In genomic region chr19:12722566-12723382, GRCh38 we compare ENCODE assay signal across 1 cellular context.
TF ChIP-seq lines count a peak whose summit lies in the region.

No MANE protein-coding gene starts in this region.

TF ChIP-seq in HepG2, 621 proteins besides CTCF, POLR2A, EP300 and RAD21 (continued from another document and continues in another):
- TF ChIP-seq ZNF142 (CRISPR knock-in tag; IDR thresholded peaks at IDR 0.05), result 0 out of 2 replicates have a peak, but pooled peaks have one; percentile 28
- TF ChIP-seq SP2 (CRISPR knock-in tag; IDR thresholded peaks at IDR 0.05), result peak; percentile 32; the same call in 1 of the 2 replicates
- no peak for TF ChIP-seq RNF219 (CRISPR knock-in tag; IDR thresholded peaks at IDR 0.05)
- peak; percentile 84 for TF ChIP-seq ZNF143 (CRISPR knock-in tag; IDR thresholded peaks at IDR 0.05)
- TF ChIP-seq ZNF572 (CRISPR knock-in tag; IDR thresholded peaks at IDR 0.05), result no peak
- peak; percentile 39; the same call in 1 of the 2 replicates for TF ChIP-seq ZFX (CRISPR knock-in tag; IDR thresholded peaks at IDR 0.05; ENCODE audit: low read depth)
- no peak for TF ChIP-seq ZBTB3 (CRISPR knock-in tag; IDR thresholded peaks at IDR 0.05; ENCODE audit: borderline replicate concordance, low read depth)
- no peak for TF ChIP-seq RFX1 (IDR thresholded peaks at IDR 0.05)
- TF ChIP-seq CEBPB (IDR thresholded peaks at IDR 0.05; ENCODE audit: borderline replicate concordance, low read depth, low read length), result peak; percentile 75; the same call in 1 of the 2 replicates
- no peak for TF ChIP-seq ZNF34 (CRISPR knock-in tag; IDR thresholded peaks at IDR 0.05; ENCODE audit: borderline replicate concordance)
- no peak for TF ChIP-seq PCBP2 (optimal IDR thresholded peaks at IDR 0.05; ENCODE audit: low read depth, low read length, poor library complexity, severe bottlenecking)
- TF ChIP-seq GMEB1 (CRISPR knock-in tag; IDR thresholded peaks at IDR 0.05; ENCODE audit: borderline replicate concordance), result peak; percentile 26; the same call in 1 of the 2 replicates
- TF ChIP-seq PAWR (CRISPR knock-in tag; IDR thresholded peaks at IDR 0.05; ENCODE audit: borderline replicate concordance), result no peak
- no peak for TF ChIP-seq ZNF33B (CRISPR knock-in tag; IDR thresholded peaks at IDR 0.05)
- TF ChIP-seq TCF7L2 (IDR thresholded peaks at IDR 0.05; ENCODE audit: low read depth, low read length), result no peak
- TF ChIP-seq MAFG (CRISPR knock-in tag; IDR thresholded peaks at IDR 0.05), result no peak
- no peak for TF ChIP-seq RFXANK (CRISPR knock-in tag; IDR thresholded peaks at IDR 0.05)
- no peak for TF ChIP-seq ZBTB20 (CRISPR knock-in tag; IDR thresholded peaks at IDR 0.05; ENCODE audit: borderline replicate concordance, low read depth)
- no peak for TF ChIP-seq ZBTB8A (CRISPR knock-in tag; IDR thresholded peaks at IDR 0.05; ENCODE audit: borderline replicate concordance, low read depth)
- peak; percentile 36; the same call in 1 of the 2 replicates for TF ChIP-seq PAXIP1 (CRISPR knock-in tag; conservative IDR thresholded peaks at IDR 0.05)
- no peak for TF ChIP-seq BCL3 (CRISPR knock-in tag; IDR thresholded peaks at IDR 0.05)
- no peak for TF ChIP-seq CAMTA2 (CRISPR knock-in tag; IDR thresholded peaks at IDR 0.05; ENCODE audit: borderline replicate concordance)
- no peak for TF ChIP-seq DMTF1 (CRISPR knock-in tag; IDR thresholded peaks at IDR 0.05)
- peak; percentile 22; the same call in 1 of the 2 replicates for TF ChIP-seq YEATS4 (CRISPR knock-in tag; IDR thresholded peaks at IDR 0.05; ENCODE audit: borderline replicate concordance)
- no peak for TF ChIP-seq NR3C1 (CRISPR knock-in tag; IDR thresholded peaks at IDR 0.05)
- peak; percentile 71; the same call in 1 of the 2 replicates for TF ChIP-seq SNAPC2 (CRISPR knock-in tag; IDR thresholded peaks at IDR 0.05)
- TF ChIP-seq PHB2 (IDR thresholded peaks at IDR 0.05; ENCODE audit: partially characterized antibody), result no peak
- 0 out of 2 replicates have a peak, but pooled peaks have one; percentile 9 for TF ChIP-seq ZBED4 (CRISPR knock-in tag; IDR thresholded peaks at IDR 0.05; ENCODE audit: borderline replicate concordance)
- TF ChIP-seq ZNF878 (CRISPR knock-in tag; IDR thresholded peaks at IDR 0.05), result no peak
- no peak for TF ChIP-seq ZNF430 (CRISPR knock-in tag; IDR thresholded peaks at IDR 0.05)
- no peak for TF ChIP-seq ZNF30 (CRISPR knock-in tag; IDR thresholded peaks at IDR 0.05)
- TF ChIP-seq PAX8 (CRISPR knock-in tag; IDR thresholded peaks at IDR 0.05; ENCODE audit: borderline replicate concordance), result 0 out of 2 replicates have a peak, but pooled peaks have one; percentile 61
- no peak for TF ChIP-seq ATF4 (CRISPR knock-in tag; IDR thresholded peaks at IDR 0.05)
- no peak for TF ChIP-seq ZNF451 (CRISPR knock-in tag; IDR thresholded peaks at IDR 0.05)
- TF ChIP-seq GLI4 (CRISPR knock-in tag; IDR thresholded peaks at IDR 0.05; ENCODE audit: borderline replicate concordance), result no peak
